Comparison of ENCODE assay signal across 27 cellular contexts in genomic region chrX:132609449-132609848, GRCh38.
"Had no signal": no experiment of that assay in that cellular context is flagged by ENCODE, and none has a peak within 500 bp of the region (broad histone marks: within the 10 kb centered on the region; RNA-seq: fewer than 3 reads in every experiment).

No MANE protein-coding gene starts in this region.

- FAIRE-seq: endometrium, keratinocyte had no signal

- H3K27ac Mint-ChIP-seq: dendritic cell treated with granulocyte-macrophage colony-stimulating factor and Interleukin-4, amounts not matched to agents 40 ng/mL and 50 ng/mL, for 4 days; effector memory CD8-positive, alpha-beta T cell; endodermal cell had no signal

- DNase-seq: colonic mucosa; cortex of kidney; effector CD8-positive, alpha-beta T cell; effector memory CD8-positive, alpha-beta T cell; endodermal cell; erythroblast; esophagus squamous epithelium; foreskin fibroblast; foreskin melanocyte; gastrocnemius medialis; glutamatergic neuron; head of caudate nucleus; heart right ventricle; hippocampal formation; left cardiac atrium; left lung; left ventricle myocardium superior; lower lobe of right lung; mesenchymal stem cell; mucosa of descending colon; naive B cell had no signal

- H3K4me1 Mint-ChIP-seq: naive B cell had no signal

- ATAC-seq: effector memory CD8-positive, alpha-beta T cell; esophagus mucosa; gastrocnemius medialis; heart right ventricle; left cardiac atrium; left lung; left ventricle myocardium superior; lower lobe of right lung; mucosa of descending colon had no signal

- H3K4me3 Mint-ChIP-seq: dendritic cell treated with granulocyte-macrophage colony-stimulating factor and Interleukin-4, amounts not matched to agents 40 ng/mL and 50 ng/mL, for 4 days; effector memory CD8-positive, alpha-beta T cell; endodermal cell; mesothelial cell of epicardium; naive B cell had no signal

- H3K27me3 ChIP-seq: colonic mucosa had no signal

- H3K36me3 ChIP-seq: colonic mucosa, esophagus squamous epithelium, gastrocnemius medialis, heart right ventricle, left lung, lower lobe of right lung had no signal

- H3K9me3 ChIP-seq: colonic mucosa, esophagus squamous epithelium, gastrocnemius medialis, heart right ventricle, left lung, lower lobe of right lung, mucosa of descending colon had no signal

- H3K36me3 Mint-ChIP-seq: mesothelial cell of epicardium had no signal

- H3K9me3 Mint-ChIP-seq: dendritic cell treated with granulocyte-macrophage colony-stimulating factor and Interleukin-4, amounts not matched to agents 40 ng/mL and 50 ng/mL, for 4 days; effector memory CD8-positive, alpha-beta T cell; endodermal cell; mesothelial cell of epicardium; naive B cell had no signal

- H3K4me3 ChIP-seq: colonic mucosa, esophagus squamous epithelium, gastrocnemius medialis, heart right ventricle, left lung, lower lobe of right lung, mucosa of descending colon had no signal

- H3K27ac ChIP-seq: colonic mucosa, epithelial cell of prostate, esophagus squamous epithelium, gastrocnemius medialis, heart right ventricle, left lung, lower lobe of right lung had no signal

- H3K27me3 Mint-ChIP-seq: dendritic cell treated with granulocyte-macrophage colony-stimulating factor and Interleukin-4, amounts not matched to agents 40 ng/mL and 50 ng/mL, for 4 days; effector memory CD8-positive, alpha-beta T cell had no signal

- H3K4me1 ChIP-seq: colonic mucosa, esophagus squamous epithelium, gastrocnemius medialis, heart right ventricle, left lung, lower lobe of right lung had no signal
